In genomic region chr16:24980077-24980793, GRCh38 we compare ENCODE assay signal across 8 cellular contexts. TPM values are rescaled to one million over a fixed set of nuclear protein-coding genes. Genes with fewer than 3 reads are reported as not detected.
A peak's percentile ranks its signal among the peaks of the same experiment; 100 is the strongest.
DNase-seq lines count a peak whose midpoint lies in the region; ATAC-seq and TF ChIP-seq lines count a peak whose summit lies in the region.

No MANE protein-coding gene starts in this region.

- H3K27ac ChIP-seq in HCT116 (ENCODE audit: low read depth, low read length) (no peak overlapping the region), parathyroid adenoma (peak overlapping the region; percentile 52)

- H3K4me1 Mint-ChIP-seq in activated T-helper 17 cell treated with anti-CD3 and anti-CD28 coated beads, Interleukin-2, amount 50 U/mL, for 72 hours, result peaks cover 30% of the 10 kb centered on the region

- H3K27me3 Mint-ChIP-seq in activated T-helper 17 cell treated with anti-CD3 and anti-CD28 coated beads, Interleukin-2, amount 50 U/mL, for 72 hours, result no peaks in the 10 kb centered on the region

- H2AFZ ChIP-seq in HCT116 (ENCODE audit: low read depth, low read length, poor library complexity, severe bottlenecking) (no peak overlapping the region), parathyroid adenoma (no peak overlapping the region)

- H3K4me3 Mint-ChIP-seq in activated T-helper 17 cell treated with anti-CD3 and anti-CD28 coated beads, Interleukin-2, amount 50 U/mL, for 72 hours, result peak overlapping the region; percentile 17

- H3K9me3 ChIP-seq in HCT116 (ENCODE audit: control insufficient read depth in 1 of 2, insufficient read depth in 1 of 2, low read depth in 1 of 2, low read length in 2 of 2) (no peaks in the 10 kb centered on the region), parathyroid adenoma (ENCODE audit: control insufficient read depth, low read length) (no peaks in the 10 kb centered on the region)

- no peaks in the 10 kb centered on the region for H3K9me3 Mint-ChIP-seq in activated T-helper 17 cell treated with anti-CD3 and anti-CD28 coated beads, Interleukin-2, amount 50 U/mL, for 72 hours

- POLR2A ChIA-PET in HCT116 (lab: Charles Lee), result no interaction called here

- H3K27ac Mint-ChIP-seq in activated T-helper 17 cell treated with anti-CD3 and anti-CD28 coated beads, Interleukin-2, amount 50 U/mL, for 72 hours, result peak overlapping the region; percentile 85

- intact Hi-C loops in HCT116 (cut with micrococcal nuclease), result no loop called here

- no peak for TF ChIP-seq POLR2A in HCT116 (IDR thresholded peaks at IDR 0.05; ENCODE audit: borderline replicate concordance, extremely low read depth, insufficient read depth, insufficient read length)

- TF ChIP-seq CTCF in GM13977 (IDR thresholded peaks at IDR 0.05; ENCODE audit: extremely low read depth, insufficient read depth, missing control alignments), result no peak
- TF ChIP-seq CTCF in HCT116 (IDR thresholded peaks at IDR 0.05 in 2 of 3, conservative IDR thresholded peaks at IDR 0.05 in 1 of 3; ENCODE audit: borderline replicate concordance in 1 of 3, insufficient read depth in 1 of 3, low read depth in 2 of 3, low read length in 2 of 3), result no peak
- no peak for TF ChIP-seq CTCF in parathyroid adenoma (IDR thresholded peaks at IDR 0.05)

- H3K4me3 ChIP-seq in HCT116 (replicated peaks in 1 of 2; ENCODE audit: low read depth in 1 of 2, low read length in 2 of 2) (no peak overlapping the region), parathyroid adenoma (ENCODE audit: low read depth, low read length) (no peak overlapping the region)

- H3K36me3 ChIP-seq in HCT116 (ENCODE audit: control insufficient read depth in 1 of 2, insufficient read depth in 2 of 2, low read length in 2 of 2) (peaks cover 2 to 7% of the 10 kb centered on the region in 2 experiments; a peak in 2 of 4 replicates), parathyroid adenoma (ENCODE audit: control insufficient read depth, insufficient read depth, low read length) (no peaks in the 10 kb centered on the region)

- H3K9ac ChIP-seq in HCT116 (ENCODE audit: low read length) (no peak overlapping the region), parathyroid adenoma (no peak overlapping the region)

- BruUV-seq in HCT116 (replicated peaks; lab: Mats Ljungman, UMichigan), result no TSS peak

- CTCF ChIA-PET in HCT116 (lab: Charles Lee), result no interaction called here

- RAD21 ChIA-PET in HCT116 (lab: Charles Lee; ENCODE audit: low non-redundant PET in 1 of 2, low total read pairs in 2 of 2, uncharacterized antibody in 2 of 2, unreplicated experiment in 2 of 2), result no interaction called here

- ATAC-seq in HCT116 (no peak; the same call in 1 of the 2 replicates), HG03378 (IDR thresholded peaks at IDR 0.05; ENCODE audit: unreplicated experiment) (no peak)
- ATAC-seq in activated T-helper 17 cell treated with anti-CD3 and anti-CD28 coated beads, Interleukin-2, amount 50 U/mL, for 72 hours (replicated peaks), result peak; percentile 96

- in situ Hi-C loops in GM13977 (cut with MboI; ENCODE audit: low pct_unique_long_range_greater_than_20kb, low sequenced_read_pairs, unreplicated experiment), result no loop called here

- peaks cover 45% of the 10 kb centered on the region for H3K79me2 ChIP-seq in HCT116 (ENCODE audit: insufficient read depth, low read length)
- peaks cover 24% of the 10 kb centered on the region for H3K79me2 ChIP-seq in parathyroid adenoma

- H4K20me1 ChIP-seq in HCT116 (ENCODE audit: insufficient read depth), result no peaks in the 10 kb centered on the region

- no peaks in the 10 kb centered on the region for H3K9me2 ChIP-seq in HCT116 (ENCODE audit: insufficient read depth)

- DNase-seq in GM13977 (ENCODE audit: low spot score) (peak; percentile 37), HCT116 (ENCODE audit: low read depth, low spot score) (no peak), NCI-H2196 (lab: John Stamatoyannopoulos, UW; ENCODE audit: unreplicated experiment) (no peak), NCI-H1105 treated with DMSO at 0.1 percent for 48 hours (lab: John Stamatoyannopoulos, UW) (no peak)
- no peak for DNase-seq in activated effector memory CD4-positive, alpha-beta T cell treated with anti-CD3 and anti-CD28 coated beads, Interleukin-2, amount 50 U/mL, for 16 hours

- H3K4me1 ChIP-seq in HCT116 (ENCODE audit: control insufficient read depth in 1 of 2, insufficient read depth in 2 of 2, low read length in 2 of 2) (peaks cover 7 to 31% of the 10 kb centered on the region in 2 experiments), parathyroid adenoma (no peaks in the 10 kb centered on the region)

- H3K4me2 ChIP-seq in HCT116 (ENCODE audit: low read length) (peak overlapping the region; percentile 4; the same call in 1 of the 2 replicates), parathyroid adenoma (ENCODE audit: low read length) (no peak overlapping the region)

- TF ChIP-seq RAD21 in HCT116 (IDR thresholded peaks at IDR 0.05; ENCODE audit: low read depth), result no peak

- H3K27me3 ChIP-seq in HCT116 (ENCODE audit: insufficient read depth, low read length) (no peaks in the 10 kb centered on the region), parathyroid adenoma (ENCODE audit: control insufficient read depth, insufficient read depth, low read length) (no peaks in the 10 kb centered on the region)

- H3K36me3 Mint-ChIP-seq in activated T-helper 17 cell treated with anti-CD3 and anti-CD28 coated beads, Interleukin-2, amount 50 U/mL, for 72 hours (ENCODE audit: low read depth), result peaks cover 32% of the 10 kb centered on the region

TF ChIP-seq in HCT116, 20 proteins besides CTCF, POLR2A, EP300 and RAD21:
- no peak for TF ChIP-seq CBX3 (IDR thresholded peaks at IDR 0.05; ENCODE audit: low read depth)

RNA-seq across cellular contexts. Expression of gene ARHGAP17, which starts 34.9 kb away (rescaled TPM):
- total RNA-seq in HCT116 (2021; ENCODE audit: unreplicated experiment), result 45.5 TPM
- 22.2 TPM in 2 replicates for polyA plus RNA-seq in HCT116 (2012)
- 10 to 100 TPM; 47.7 to 73.8 TPM for total RNA-seq in activated T-helper 17 cell treated with anti-CD3 and anti-CD28 coated beads, Interleukin-2, amount 50 U/mL, for 72 hours
